In the genomic region with DNA sequence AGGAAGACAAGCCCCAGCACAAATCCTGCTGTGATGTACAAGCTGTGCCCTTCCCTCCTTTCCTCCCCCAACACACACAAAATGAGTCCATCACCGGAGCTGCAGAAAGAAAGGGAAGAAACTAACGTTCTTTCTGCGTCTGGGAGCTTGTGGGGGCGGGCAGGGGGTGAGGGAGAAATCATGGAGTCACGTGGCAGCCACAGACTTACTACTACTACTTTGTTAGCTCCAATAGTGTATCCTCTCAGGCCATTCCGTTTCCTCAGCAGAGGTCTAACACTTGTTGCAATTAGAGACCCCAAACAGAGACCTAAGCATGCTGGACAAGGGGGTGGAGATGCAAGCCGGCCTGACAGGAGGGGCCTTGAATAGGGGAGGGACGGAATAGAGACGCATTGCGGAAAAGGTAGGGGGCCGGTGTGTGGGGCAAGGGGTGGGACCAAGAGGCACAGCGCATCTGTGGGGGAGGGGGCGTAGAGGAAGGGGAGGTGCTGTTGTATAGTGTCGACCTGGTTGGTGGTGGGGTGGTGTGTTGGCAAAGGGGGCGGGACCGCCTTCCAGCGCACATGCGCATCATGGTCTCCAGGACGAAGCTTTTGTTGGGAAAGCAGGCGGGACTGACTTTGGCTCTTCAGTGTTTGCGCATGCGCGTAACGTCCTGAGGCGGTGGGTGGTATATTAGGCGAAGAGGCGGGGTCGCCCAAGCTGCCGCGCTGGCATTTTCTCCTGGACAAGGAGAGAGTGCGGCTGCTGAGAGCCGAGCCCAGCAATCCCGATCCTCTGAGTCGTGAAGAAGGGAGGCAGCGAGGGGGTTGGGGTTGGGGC, we compare ENCODE assay signal across 1 cellular context.
TF ChIP-seq lines count a peak whose summit lies in the region.

A gene with protein sequence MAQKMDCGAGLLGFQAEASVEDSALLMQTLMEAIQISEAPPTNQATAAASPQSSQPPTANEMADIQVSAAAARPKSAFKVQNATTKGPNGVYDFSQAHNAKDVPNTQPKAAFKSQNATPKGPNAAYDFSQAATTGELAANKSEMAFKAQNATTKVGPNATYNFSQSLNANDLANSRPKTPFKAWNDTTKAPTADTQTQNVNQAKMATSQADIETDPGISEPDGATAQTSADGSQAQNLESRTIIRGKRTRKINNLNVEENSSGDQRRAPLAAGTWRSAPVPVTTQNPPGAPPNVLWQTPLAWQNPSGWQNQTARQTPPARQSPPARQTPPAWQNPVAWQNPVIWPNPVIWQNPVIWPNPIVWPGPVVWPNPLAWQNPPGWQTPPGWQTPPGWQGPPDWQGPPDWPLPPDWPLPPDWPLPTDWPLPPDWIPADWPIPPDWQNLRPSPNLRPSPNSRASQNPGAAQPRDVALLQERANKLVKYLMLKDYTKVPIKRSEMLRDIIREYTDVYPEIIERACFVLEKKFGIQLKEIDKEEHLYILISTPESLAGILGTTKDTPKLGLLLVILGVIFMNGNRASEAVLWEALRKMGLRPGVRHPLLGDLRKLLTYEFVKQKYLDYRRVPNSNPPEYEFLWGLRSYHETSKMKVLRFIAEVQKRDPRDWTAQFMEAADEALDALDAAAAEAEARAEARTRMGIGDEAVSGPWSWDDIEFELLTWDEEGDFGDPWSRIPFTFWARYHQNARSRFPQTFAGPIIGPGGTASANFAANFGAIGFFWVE (plus strand): TSS at position 703 of the 825 bp plus-strand sequence. CDS start 682 bp downstream, outside the sequence.

TF ChIP-seq in SK-N-SH, 30 proteins besides CTCF, POLR2A, EP300 and RAD21 (continued from another document):
- TF ChIP-seq, protein P1, sequence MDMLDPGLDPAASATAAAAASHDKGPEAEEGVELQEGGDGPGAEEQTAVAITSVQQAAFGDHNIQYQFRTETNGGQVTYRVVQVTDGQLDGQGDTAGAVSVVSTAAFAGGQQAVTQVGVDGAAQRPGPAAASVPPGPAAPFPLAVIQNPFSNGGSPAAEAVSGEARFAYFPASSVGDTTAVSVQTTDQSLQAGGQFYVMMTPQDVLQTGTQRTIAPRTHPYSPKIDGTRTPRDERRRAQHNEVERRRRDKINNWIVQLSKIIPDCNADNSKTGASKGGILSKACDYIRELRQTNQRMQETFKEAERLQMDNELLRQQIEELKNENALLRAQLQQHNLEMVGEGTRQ (IDR thresholded peaks at IDR 0.05; ENCODE audit: borderline replicate concordance, low read depth, low read length), result no peak
- TF ChIP-seq MEF2A (IDR thresholded peaks at IDR 0.05; ENCODE audit: borderline replicate concordance, low read depth), result no peak
- no peak for TF ChIP-seq GABPA (IDR thresholded peaks at IDR 0.05; ENCODE audit: low read depth)
- TF ChIP-seq SIN3A (IDR thresholded peaks at IDR 0.05; ENCODE audit: borderline replicate concordance, low read depth, low read length), result peak; percentile 75; the same call in 1 of the 2 replicates
- TF ChIP-seq, protein P2, sequence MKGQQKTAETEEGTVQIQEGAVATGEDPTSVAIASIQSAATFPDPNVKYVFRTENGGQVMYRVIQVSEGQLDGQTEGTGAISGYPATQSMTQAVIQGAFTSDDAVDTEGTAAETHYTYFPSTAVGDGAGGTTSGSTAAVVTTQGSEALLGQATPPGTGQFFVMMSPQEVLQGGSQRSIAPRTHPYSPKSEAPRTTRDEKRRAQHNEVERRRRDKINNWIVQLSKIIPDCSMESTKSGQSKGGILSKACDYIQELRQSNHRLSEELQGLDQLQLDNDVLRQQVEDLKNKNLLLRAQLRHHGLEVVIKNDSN (IDR thresholded peaks at IDR 0.05; ENCODE audit: borderline replicate concordance, low read depth), result peak; percentile 64; the same call in 1 of the 2 replicates
- TF ChIP-seq, protein P3, sequence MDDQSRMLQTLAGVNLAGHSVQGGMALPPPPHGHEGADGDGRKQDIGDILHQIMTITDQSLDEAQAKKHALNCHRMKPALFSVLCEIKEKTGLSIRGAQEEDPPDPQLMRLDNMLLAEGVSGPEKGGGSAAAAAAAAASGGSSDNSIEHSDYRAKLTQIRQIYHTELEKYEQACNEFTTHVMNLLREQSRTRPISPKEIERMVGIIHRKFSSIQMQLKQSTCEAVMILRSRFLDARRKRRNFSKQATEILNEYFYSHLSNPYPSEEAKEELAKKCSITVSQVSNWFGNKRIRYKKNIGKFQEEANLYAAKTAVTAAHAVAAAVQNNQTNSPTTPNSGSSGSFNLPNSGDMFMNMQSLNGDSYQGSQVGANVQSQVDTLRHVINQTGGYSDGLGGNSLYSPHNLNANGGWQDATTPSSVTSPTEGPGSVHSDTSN (IDR thresholded peaks at IDR 0.05), result no peak
- TF ChIP-seq, protein P4, sequence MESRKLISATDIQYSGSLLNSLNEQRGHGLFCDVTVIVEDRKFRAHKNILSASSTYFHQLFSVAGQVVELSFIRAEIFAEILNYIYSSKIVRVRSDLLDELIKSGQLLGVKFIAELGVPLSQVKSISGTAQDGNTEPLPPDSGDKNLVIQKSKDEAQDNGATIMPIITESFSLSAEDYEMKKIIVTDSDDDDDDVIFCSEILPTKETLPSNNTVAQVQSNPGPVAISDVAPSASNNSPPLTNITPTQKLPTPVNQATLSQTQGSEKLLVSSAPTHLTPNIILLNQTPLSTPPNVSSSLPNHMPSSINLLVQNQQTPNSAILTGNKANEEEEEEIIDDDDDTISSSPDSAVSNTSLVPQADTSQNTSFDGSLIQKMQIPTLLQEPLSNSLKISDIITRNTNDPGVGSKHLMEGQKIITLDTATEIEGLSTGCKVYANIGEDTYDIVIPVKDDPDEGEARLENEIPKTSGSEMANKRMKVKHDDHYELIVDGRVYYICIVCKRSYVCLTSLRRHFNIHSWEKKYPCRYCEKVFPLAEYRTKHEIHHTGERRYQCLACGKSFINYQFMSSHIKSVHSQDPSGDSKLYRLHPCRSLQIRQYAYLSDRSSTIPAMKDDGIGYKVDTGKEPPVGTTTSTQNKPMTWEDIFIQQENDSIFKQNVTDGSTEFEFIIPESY (IDR thresholded peaks at IDR 0.05; ENCODE audit: borderline replicate concordance, low read depth), result no peak
